16 cellular contexts compared by ENCODE assay signal in the genomic region with DNA sequence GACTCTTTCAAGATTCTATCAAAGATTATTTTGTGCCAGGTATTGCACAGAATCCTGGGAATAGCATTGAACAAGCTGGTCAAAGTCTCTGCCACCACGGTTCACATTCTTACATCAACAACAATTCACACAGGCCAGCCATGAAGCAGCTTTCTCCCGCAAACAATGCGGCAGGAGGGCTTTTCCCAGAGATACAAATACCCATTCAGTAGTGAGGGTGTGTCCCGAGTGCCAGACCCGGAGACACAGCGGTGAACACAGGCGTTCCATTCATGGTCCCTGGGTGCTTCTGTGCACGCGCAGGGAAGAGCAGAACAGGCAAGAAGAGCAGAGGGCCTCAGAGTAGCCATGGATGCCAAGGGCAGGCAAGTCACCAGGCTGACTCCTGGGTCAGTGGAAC.
DNase-seq lines count a peak whose midpoint lies in the region; ATAC-seq, FAIRE-seq and TF ChIP-seq lines count a peak whose summit lies in the region.
"Had no signal": no experiment of that assay in that cellular context is flagged by ENCODE, and none has a peak within 500 bp of the region (broad histone marks: within the 10 kb centered on the region; RNA-seq: fewer than 3 reads in every experiment).

No MANE protein-coding gene starts in this region.

- FAIRE-seq in GM19239 (lab: Jason Lieb, UNC) (no peak), frontal cortex (lab: Jason Lieb, UNC) (no peak)

- H3K4me1 Mint-ChIP-seq in neural crest cell = peaks cover 13% of the 10 kb centered on the region
- H3K4me1 Mint-ChIP-seq: CD14-positive monocyte, GM23338, IgD-negative memory B cell had no signal

- H3K27ac ChIP-seq in ovary (no peak overlapping the region), A673 (ENCODE audit: low read depth, low read length, poor library complexity, severe bottlenecking) (no peak overlapping the region)

- no peak for TF ChIP-seq EP300 in ovary (IDR thresholded peaks at IDR 0.05)

- H3K36me3 Mint-ChIP-seq in neural crest cell (ENCODE audit: low read depth) = peaks cover 6% of the 10 kb centered on the region
- H3K36me3 Mint-ChIP-seq: CD14-positive monocyte; CD8-positive, alpha-beta T cell; IgD-negative memory B cell had no signal

- BruUV-seq in A673 (replicated peaks; lab: Mats Ljungman, UMichigan) = no TSS peak

- peak; percentile 93 for ATAC-seq in left lobe of liver
- ATAC-seq: CD8-positive, alpha-beta T cell; GM23338 had no signal

- TF ChIP-seq POLR2A in ovary (IDR thresholded peaks at IDR 0.05) = no peak

- TF ChIP-seq CTCF in neural crest cell (conservative IDR thresholded peaks at IDR 0.05) = no peak
- TF ChIP-seq CTCF in ovary (IDR thresholded peaks at IDR 0.05) = no peak
- TF ChIP-seq CTCF in A673 (conservative IDR thresholded peaks at IDR 0.05; ENCODE audit: low read depth, low read length) = no peak

- H3K4me1 ChIP-seq in ovary (ENCODE audit: insufficient read depth) (peaks cover 2% of the 10 kb centered on the region), A673 (ENCODE audit: insufficient read depth, low read length, poor library complexity, severe bottlenecking) (no peaks in the 10 kb centered on the region)
- H3K4me1 ChIP-seq: Caco-2 had no signal

- peaks cover 9% of the 10 kb centered on the region for H3K9me3 Mint-ChIP-seq in neural crest cell

- H3K9me3 ChIP-seq in ovary (no peaks in the 10 kb centered on the region), A673 (ENCODE audit: low read depth, low read length, poor library complexity, severe bottlenecking) (no peaks in the 10 kb centered on the region)
- H3K9me3 ChIP-seq: Caco-2 had no signal

- no peaks in the 10 kb centered on the region for H3K27me3 Mint-ChIP-seq in neural crest cell (ENCODE audit: low read depth)
- H3K27me3 Mint-ChIP-seq: IgD-negative memory B cell had no signal

- DNase-seq in COLO829 (ENCODE audit: low spot score) = peak; percentile 64
- DNase-seq in RPMI7951 (ENCODE audit: low read depth) = peak; percentile 34
- DNase-seq in left lobe of liver (ENCODE audit: low spot score) = peak; percentile 76
- DNase-seq in neural crest cell (ENCODE audit: low read depth, low spot score) = peak; percentile 24
- DNase-seq in ovary = no peak
- DNase-seq in GM19239 (ENCODE audit: insufficient read length, low spot score) = no peak
- DNase-seq in A673 (ENCODE audit: low spot score) = no peak
- DNase-seq in frontal cortex (ENCODE audit: low spot score in 2 of 2) = no peak
- DNase-seq: Caco-2; CD8-positive, alpha-beta T cell; DMS53; GF-D8; H7 had no signal

- CTCF ChIA-PET in A673 (lab: Charles Lee) = no interaction called here

- no peak overlapping the region for H3K4me3 Mint-ChIP-seq in neural crest cell
- H3K4me3 Mint-ChIP-seq: CD14-positive monocyte; CD8-positive, alpha-beta T cell; GM23338; IgD-negative memory B cell had no signal

- intact Hi-C loops in ovary (cut with DNase I) (no loop called here), A673 (cut with micrococcal nuclease; ENCODE audit: unreplicated experiment) (no loop called here)

- H3K27ac Mint-ChIP-seq in neural crest cell (ENCODE audit: unreplicated experiment) = no peak overlapping the region
- H3K27ac Mint-ChIP-seq: CD14-positive monocyte; CD8-positive, alpha-beta T cell; GM23338; IgD-negative memory B cell had no signal

- H3K4me3 ChIP-seq in ovary = no peak overlapping the region
- H3K4me3 ChIP-seq in A673 (ENCODE audit: low read depth, low read length, poor library complexity, severe bottlenecking) = no peak overlapping the region
- H3K4me3 ChIP-seq: GM23338 had no signal

- H3K27me3 ChIP-seq in ovary (no peaks in the 10 kb centered on the region), A673 (replicated peaks; ENCODE audit: insufficient read depth, low read depth, low read length, poor library complexity) (peaks cover 4% of the 10 kb centered on the region)

- POLR2A ChIA-PET in A673 (lab: Charles Lee; ENCODE audit: low non-redundant PET) = no interaction called here

- WGBS in ovary, 3 donors = 91 to 94% (median 93%) methylated on average over 9 of the region's 9 CpGs

- no peaks in the 10 kb centered on the region for H3K36me3 ChIP-seq in ovary
- no peaks in the 10 kb centered on the region for H3K36me3 ChIP-seq in A673 (ENCODE audit: insufficient read depth, low read length, poor library complexity, severe bottlenecking)

Comparison
In these comparisons a context has a peak if more than half of its experiments do, and no peak if none do; other contexts are left out.
1. DNase-seq: peak in COLO829 (single experiment), RPMI7951 (single experiment), left lobe of liver (single experiment) and neural crest cell (single experiment); none in ovary (0 of 5), GM19239 (single experiment), A673 (single experiment) and frontal cortex (0 of 2).